Comparison of ENCODE assay signal across 10 cellular contexts in genomic region chr13:111049791-111050538, GRCh38.
DNase-seq lines count a peak whose midpoint lies in the region; ATAC-seq and TF ChIP-seq lines count a peak whose summit lies in the region.
"Had no signal": no experiment of that assay in that cellular context is flagged by ENCODE, and none has a peak within 500 bp of the region (broad histone marks: within the 10 kb centered on the region; RNA-seq: fewer than 3 reads in every experiment).

No MANE protein-coding gene starts in this region.

- no peak overlapping the region for H3K4me3 Mint-ChIP-seq in activated CD8-positive, alpha-beta memory T cell treated with anti-CD3 and anti-CD28 coated beads, Interleukin-2, amount 10 ng/mL, durations not matched to agents 7 days and 5 days
- no peak overlapping the region for H3K4me3 Mint-ChIP-seq in mesothelial cell of epicardium

- no peak for TF ChIP-seq POLR2A in gastrocnemius medialis (IDR thresholded peaks at IDR 0.05)

- peaks cover 10% of the 10 kb centered on the region for H3K4me1 Mint-ChIP-seq in activated CD8-positive, alpha-beta memory T cell treated with anti-CD3 and anti-CD28 coated beads, Interleukin-2, amount 10 ng/mL, durations not matched to agents 7 days and 5 days
- no peaks in the 10 kb centered on the region for H3K4me1 Mint-ChIP-seq in mesothelial cell of epicardium

- CTCF ChIA-PET in activated CD8-positive, alpha-beta memory T cell treated with anti-CD3 and anti-CD28 coated beads, Interleukin-2, amount 10 ng/mL, durations not matched to agents 7 days and 5 days (lab: Charles Lee), result interaction anchor here (2.0 kb wide), 1 partner anchor 136 kb away, joined by 6 read pairs; the partner anchor contains the start of gene ANKRD10

- DNase-seq in NCI-H1417 (lab: John Stamatoyannopoulos, UW) (peak in 2 of 3 experiments; percentile 26 to 57), NCI-H1417 treated with DMSO at 0.1 percent for 48 hours (lab: John Stamatoyannopoulos, UW) (no peak), RKO (ENCODE audit: low spot score) (peak; percentile 45), foreskin fibroblast (peak in 1 of 2 donors; percentile 56), gastrocnemius medialis (no peak), SIG-M5 (lab: John Stamatoyannopoulos, UW) (no peak), mesothelial cell of epicardium (ENCODE audit: low spot score in 2 of 2, unreplicated experiment in 2 of 2) (no peak)
- DNase-seq in activated CD8-positive, alpha-beta memory T cell treated with anti-CD3 and anti-CD28 coated beads, Interleukin-2, amount 10 ng/mL, durations not matched to agents 7 days and 5 days, result no peak

- no peak for ATAC-seq in gastrocnemius medialis
- ATAC-seq in activated CD8-positive, alpha-beta memory T cell treated with anti-CD3 and anti-CD28 coated beads, Interleukin-2, amount 10 ng/mL, durations not matched to agents 7 days and 5 days, result no peak

- intact Hi-C loops in gastrocnemius medialis (cut with DNase I; ENCODE audit: low total_unique reads), result loop anchor here (1.0 to 5.0 kb wide), 2 partner anchors 106 to 183 kb away; no protein-coding TSS in a partner anchor

- H3K36me3 Mint-ChIP-seq in activated CD8-positive, alpha-beta memory T cell treated with anti-CD3 and anti-CD28 coated beads, Interleukin-2, amount 10 ng/mL, durations not matched to agents 7 days and 5 days, result no peaks in the 10 kb centered on the region
- no peaks in the 10 kb centered on the region for H3K36me3 Mint-ChIP-seq in mesothelial cell of epicardium

- in situ Hi-C loops in gastrocnemius medialis (cut with MboI; ENCODE audit: low sequenced_read_pairs in 4 of 4), result loop anchor here in 2 of 4 donors (10.0 kb wide), 1 partner anchor 105 kb away; no protein-coding TSS in a partner anchor

- peaks cover 0 to 15% of the 10 kb centered on the region in 2 donors for H3K4me1 ChIP-seq in gastrocnemius medialis

- H3K27me3 Mint-ChIP-seq in activated CD8-positive, alpha-beta memory T cell treated with anti-CD3 and anti-CD28 coated beads, Interleukin-2, amount 10 ng/mL, durations not matched to agents 7 days and 5 days, result peaks cover 15% of the 10 kb centered on the region
- peaks cover 20% of the 10 kb centered on the region for H3K27me3 Mint-ChIP-seq in mesothelial cell of epicardium (ENCODE audit: low read depth)

- TF ChIP-seq CTCF in foreskin fibroblast (IDR thresholded peaks at IDR 0.05; ENCODE audit: low read depth, low read length), result peak; percentile 41
- TF ChIP-seq CTCF in gastrocnemius medialis (IDR thresholded peaks at IDR 0.05 in 4 of 5, conservative IDR thresholded peaks at IDR 0.05 in 1 of 5), result peak; percentile 30 to 63 (median 59)
- TF ChIP-seq CTCF in mesothelial cell of epicardium (IDR thresholded peaks at IDR 0.05; ENCODE audit: unreplicated experiment), result no peak

- no peaks in the 10 kb centered on the region for H3K9me3 ChIP-seq in gastrocnemius medialis
- H3K9me3 ChIP-seq: BLaER1 treated with 17β-estradiol and CSF1 and Interleukin-3, amounts not matched to agents 10 nM and 100 nM had no signal

- no peaks in the 10 kb centered on the region for H3K27me3 ChIP-seq in gastrocnemius medialis
- H3K27me3 ChIP-seq: BLaER1 treated with 17β-estradiol and CSF1 and Interleukin-3, amounts not matched to agents 10 nM and 100 nM had no signal

- no peak overlapping the region for H3K27ac Mint-ChIP-seq in activated CD8-positive, alpha-beta memory T cell treated with anti-CD3 and anti-CD28 coated beads, Interleukin-2, amount 10 ng/mL, durations not matched to agents 7 days and 5 days
- H3K27ac Mint-ChIP-seq in mesothelial cell of epicardium, result no peak overlapping the region

- H3K36me3 ChIP-seq in gastrocnemius medialis, result no peaks in the 10 kb centered on the region
- H3K36me3 ChIP-seq: BLaER1 treated with 17β-estradiol and CSF1 and Interleukin-3, amounts not matched to agents 10 nM and 100 nM had no signal

- H3K9me3 Mint-ChIP-seq in activated CD8-positive, alpha-beta memory T cell treated with anti-CD3 and anti-CD28 coated beads, Interleukin-2, amount 10 ng/mL, durations not matched to agents 7 days and 5 days (ENCODE audit: low read depth), result no peaks in the 10 kb centered on the region
- peaks cover 10% of the 10 kb centered on the region for H3K9me3 Mint-ChIP-seq in mesothelial cell of epicardium

- no peak overlapping the region for H3K27ac ChIP-seq in gastrocnemius medialis
- H3K27ac ChIP-seq: BLaER1 treated with 17β-estradiol and CSF1 and Interleukin-3, amounts not matched to agents 10 nM and 100 nM; skin epidermis had no signal

- no peak overlapping the region for H3K4me3 ChIP-seq in foreskin fibroblast (ENCODE audit: low read depth in 1 of 2, low read length in 2 of 2)
- no peak overlapping the region for H3K4me3 ChIP-seq in gastrocnemius medialis
- H3K4me3 ChIP-seq: BLaER1 treated with 17β-estradiol and CSF1 and Interleukin-3, amounts not matched to agents 10 nM and 100 nM; skin epidermis had no signal

Comparison
In these comparisons a context has a peak if more than half of its experiments do, and no peak if none do; other contexts are left out.
1. DNase-seq: peak in NCI-H1417 (2 of 3) and RKO (single experiment); none in NCI-H1417 treated with DMSO at 0.1 percent for 48 hours (single experiment), gastrocnemius medialis (0 of 2), SIG-M5 (single experiment), activated CD8-positive, alpha-beta memory T cell treated with anti-CD3 and anti-CD28 coated beads, Interleukin-2, amount 10 ng/mL, durations not matched to agents 7 days and 5 days (single experiment) and mesothelial cell of epicardium (0 of 2).